Comparison of ENCODE assay signal across 8 cellular contexts in genomic region chr15:31440754-31441298, GRCh38.
A peak's percentile ranks its signal among the peaks of the same experiment; 100 is the strongest.
DNase-seq lines count a peak whose midpoint lies in the region; ATAC-seq and TF ChIP-seq lines count a peak whose summit lies in the region.

No MANE protein-coding gene starts in this region.

- peak overlapping the region; percentile 75 for H3K4me3 Mint-ChIP-seq in T-helper 17 cell

- H3K27me3 ChIP-seq in GM06990 (replicated peaks; ENCODE audit: control insufficient read depth, insufficient read depth, low read length), result no peaks in the 10 kb centered on the region

- H3K27me3 Mint-ChIP-seq in T-helper 17 cell, result no peaks in the 10 kb centered on the region

- H3K4me1 Mint-ChIP-seq in T-helper 17 cell, result peaks cover 40% of the 10 kb centered on the region

- peak; percentile 62 for DNase-seq in GM06990 (ENCODE audit: extremely low read depth, insufficient read length)
- no peak for DNase-seq in T-helper 17 cell
- peak; percentile 73 for DNase-seq in cerebellum (ENCODE audit: low spot score)
- DNase-seq in left kidney (ENCODE audit: low read depth, low spot score), result peak; percentile 66
- peak; percentile 54 for DNase-seq in stimulated activated CD4-positive, alpha-beta T cell treated with anti-CD3 and anti-CD28 coated beads, Interleukin-4, amount 100 ng/mL, for 1 hour
- no peak for DNase-seq in SHP77 (lab: John Stamatoyannopoulos, UW)
- no peak for DNase-seq in Kasumi-1 (lab: John Stamatoyannopoulos, UW)

- no peaks in the 10 kb centered on the region for H3K36me3 Mint-ChIP-seq in T-helper 17 cell (ENCODE audit: low read depth)

- H3K4me3 ChIP-seq in GM06990 (replicated peaks; ENCODE audit: low read depth, low read length), result peak overlapping the region; percentile 50

- no peak overlapping the region for H3K27ac Mint-ChIP-seq in T-helper 17 cell

- H3K9me3 ChIP-seq in T-helper 17 cell (ENCODE audit: control insufficient read depth, low read length, poor library complexity, severe bottlenecking), result no peaks in the 10 kb centered on the region

- no peaks in the 10 kb centered on the region for H3K36me3 ChIP-seq in GM06990 (ENCODE audit: control insufficient read depth, insufficient read depth, low read length)

- TF ChIP-seq CTCF in GM06990 (IDR thresholded peaks at IDR 0.05; ENCODE audit: insufficient read depth, low read length, poor library complexity, severe bottlenecking), result no peak

- peak; percentile 46 for ATAC-seq in T-helper 17 cell
- ATAC-seq in HG02798 (IDR thresholded peaks at IDR 0.05; ENCODE audit: poor library complexity, unreplicated experiment), result no peak

Comparison
In these comparisons a context has a peak if more than half of its experiments do, and no peak if none do; other contexts are left out.
1. DNase-seq: peak in GM06990 (single experiment), cerebellum (single experiment), left kidney (single experiment) and stimulated activated CD4-positive, alpha-beta T cell treated with anti-CD3 and anti-CD28 coated beads, Interleukin-4, amount 100 ng/mL, for 1 hour (single experiment); none in T-helper 17 cell (0 of 3), SHP77 (0 of 2) and Kasumi-1 (0 of 2).